Comparison of ENCODE assay signal across 20 cellular contexts in genomic region chr15:90591524-90591923, GRCh38.
DNase-seq lines count a peak whose midpoint lies in the region; ATAC-seq and TF ChIP-seq lines count a peak whose summit lies in the region.
"Had no signal": no experiment of that assay in that cellular context is flagged by ENCODE, and none has a peak within 500 bp of the region (broad histone marks: within the 10 kb centered on the region; RNA-seq: fewer than 3 reads in every experiment).

No MANE protein-coding gene starts in this region.

- no peak for DNase-seq in activated naive CD4-positive, alpha-beta T cell (lab: John Stamatoyannopoulos, UW)
- DNase-seq in SK-N-MC (ENCODE audit: low read depth, low spot score) (no peak), epithelial cell of prostate (ENCODE audit: low read depth, low spot score) (no peak), type B pancreatic cell (ENCODE audit: extremely low spot score, unreplicated experiment) (no peak)
- no peak for DNase-seq in stimulated activated CD4-positive, alpha-beta T cell treated with anti-CD3 and anti-CD28 coated beads, Interleukin-2, amount 100 ng/mL, for 24 hours
- DNase-seq: cortex of kidney, DMS53, heart right ventricle, immature natural killer cell, left ventricle myocardium superior, MG63, NCI-H1436 treated with DMSO at 0.1 percent for 48 hours, NCI-H2171, SHP77 treated with DMSO at 0.1 percent for 48 hours, T-helper 2 cell, uterus had no signal

- H3K4me3 ChIP-seq in SK-N-MC = peak overlapping the region; percentile 30; the same call in 1 of the 2 replicates
- H3K4me3 ChIP-seq: GM23338, heart right ventricle, MG63, uterus had no signal

- no peak for ATAC-seq in GM21737 (IDR thresholded peaks at IDR 0.05; ENCODE audit: unreplicated experiment)
- no peak for ATAC-seq in HG02623 (IDR thresholded peaks at IDR 0.05; ENCODE audit: unreplicated experiment)
- ATAC-seq: GM23338, heart right ventricle, left ventricle myocardium superior had no signal

- peaks cover 76% of the 10 kb centered on the region for H3K4me1 Mint-ChIP-seq in activated naive CD4-positive, alpha-beta T cell treated with anti-CD3 and anti-CD28 coated beads, Interleukin-2, amount 50 U/mL, for 24 hours
- peaks cover 16% of the 10 kb centered on the region for H3K4me1 Mint-ChIP-seq in type B pancreatic cell (ENCODE audit: unreplicated experiment)

- H3K4me3 Mint-ChIP-seq in activated naive CD4-positive, alpha-beta T cell treated with anti-CD3 and anti-CD28 coated beads, Interleukin-2, amount 50 U/mL, for 24 hours = no peak overlapping the region
- no peak overlapping the region for H3K4me3 Mint-ChIP-seq in type B pancreatic cell
- H3K4me3 Mint-ChIP-seq: GM23338, immature natural killer cell had no signal

- H3K9me3 Mint-ChIP-seq in activated naive CD4-positive, alpha-beta T cell treated with anti-CD3 and anti-CD28 coated beads, Interleukin-2, amount 50 U/mL, for 24 hours = peaks cover 4% of the 10 kb centered on the region
- no peaks in the 10 kb centered on the region for H3K9me3 Mint-ChIP-seq in type B pancreatic cell
- H3K9me3 Mint-ChIP-seq: GM23338, immature natural killer cell had no signal

- H3K9me3 ChIP-seq in SK-N-MC (ENCODE audit: low read depth, low read length) = no peaks in the 10 kb centered on the region
- H3K9me3 ChIP-seq: heart right ventricle, MG63, uterus had no signal

- TF ChIP-seq CTCF in type B pancreatic cell (conservative IDR thresholded peaks at IDR 0.05) = no peak

- H3K27ac ChIP-seq in SK-N-MC (peak overlapping the region; percentile 94), epithelial cell of prostate (peak overlapping the region; percentile 64)
- H3K27ac ChIP-seq: uterus had no signal

- peak overlapping the region; percentile 74 for H3K27ac Mint-ChIP-seq in activated naive CD4-positive, alpha-beta T cell treated with anti-CD3 and anti-CD28 coated beads, Interleukin-2, amount 50 U/mL, for 24 hours
- H3K27ac Mint-ChIP-seq in type B pancreatic cell = peak overlapping the region; percentile 77
- H3K27ac Mint-ChIP-seq: GM23338 had no signal

- no peaks in the 10 kb centered on the region for H3K27me3 Mint-ChIP-seq in activated naive CD4-positive, alpha-beta T cell treated with anti-CD3 and anti-CD28 coated beads, Interleukin-2, amount 50 U/mL, for 24 hours
- no peaks in the 10 kb centered on the region for H3K27me3 Mint-ChIP-seq in type B pancreatic cell

- peaks cover 10% of the 10 kb centered on the region for H3K36me3 Mint-ChIP-seq in activated naive CD4-positive, alpha-beta T cell treated with anti-CD3 and anti-CD28 coated beads, Interleukin-2, amount 50 U/mL, for 24 hours
- peaks cover 14% of the 10 kb centered on the region for H3K36me3 Mint-ChIP-seq in type B pancreatic cell

- no peaks in the 10 kb centered on the region for H3K36me3 ChIP-seq in SK-N-MC (ENCODE audit: insufficient read depth, low read length)
- H3K36me3 ChIP-seq: uterus had no signal

- H3K9ac ChIP-seq in SK-N-MC (ENCODE audit: insufficient read length) = peak overlapping the region; percentile 19
